Comparison of ENCODE assay signal across 19 cellular contexts in genomic region chr1:34268311-34269042, GRCh38.
DNase-seq lines count a peak whose midpoint lies in the region; ATAC-seq and TF ChIP-seq lines count a peak whose summit lies in the region.
"Had no signal": no experiment of that assay in that cellular context is flagged by ENCODE, and none has a peak within 500 bp of the region (broad histone marks: within the 10 kb centered on the region; RNA-seq: fewer than 3 reads in every experiment).

No MANE protein-coding gene starts in this region.

- H3K27me3 ChIP-seq in BJ (ENCODE audit: control insufficient read depth, insufficient read depth, low read length) (peaks cover 12% of the 10 kb centered on the region), body of pancreas (peaks cover 0 to 7% of the 10 kb centered on the region in 2 donors), Caco-2 (replicated peaks; ENCODE audit: control insufficient read depth, insufficient read depth, low read length) (no peaks in the 10 kb centered on the region; the same call in 1 of the 2 replicates), esophagus squamous epithelium (peaks cover 0 to 49% (median 0%) of the 10 kb centered on the region in 4 donors)

- H3K36me3 ChIP-seq in BJ (ENCODE audit: control insufficient read depth, insufficient read depth, low read length): no peaks in the 10 kb centered on the region
- no peaks in the 10 kb centered on the region for H3K36me3 ChIP-seq in body of pancreas (replicated peaks in 1 of 2; ENCODE audit: insufficient read depth in 1 of 2, low read depth in 2 of 2)
- H3K36me3 ChIP-seq in Caco-2 (ENCODE audit: control insufficient read depth, insufficient read depth, low read length): no peaks in the 10 kb centered on the region
- H3K36me3 ChIP-seq in esophagus squamous epithelium: no peaks in the 10 kb centered on the region
- H3K36me3 ChIP-seq: breast epithelium had no signal

- H3K4me1 ChIP-seq in body of pancreas (no peaks in the 10 kb centered on the region), Caco-2 (no peaks in the 10 kb centered on the region), esophagus squamous epithelium (no peaks in the 10 kb centered on the region)
- H3K4me1 ChIP-seq: breast epithelium had no signal

- WGBS in body of pancreas, 2 donors: 37 to 41% methylated on average over 5 to 6 of the region's 6 CpGs
- WGBS in esophagus squamous epithelium, 2 donors: 30 to 51% methylated on average over 5 of the region's 6 CpGs

- H3K9me3 Mint-ChIP-seq in Caco-2 (ENCODE audit: unreplicated experiment): no peaks in the 10 kb centered on the region
- H3K9me3 Mint-ChIP-seq: activated T-helper 17 cell treated with anti-CD3 and anti-CD28 coated beads, Interleukin-2, amount 50 U/mL, for 72 hours; nephron had no signal

- DNase-seq in BJ (ENCODE audit: low read depth) (peak; percentile 32), NAMALWA (ENCODE audit: low spot score) (peak; percentile 2), astrocyte of the spinal cord (ENCODE audit: low read depth, low spot score) (peak; percentile 74), nucleus accumbens (lab: John Stamatoyannopoulos, UW) (peak in 40 of 56 donors; percentile 5 to 86 (median 56)), body of pancreas (no peak), Caco-2 (no peak), esophagus squamous epithelium (lab: John Stamatoyannopoulos, UW) (no peak)
- DNase-seq: activated CD4-positive, alpha-beta T cell treated with anti-CD3 and anti-CD28 coated beads for 48 hours; NCI-H2171 treated with DMSO at 0.1 percent for 48 hours; PC-9; stimulated activated CD4-positive, alpha-beta T cell treated with anti-CD3 and anti-CD28 coated beads, Interleukin-4, amount 100 ng/mL, for 4 hours; T-cell had no signal

- TF ChIP-seq POLR2A in body of pancreas (IDR thresholded peaks at IDR 0.05): no peak
- TF ChIP-seq POLR2A in esophagus squamous epithelium (IDR thresholded peaks at IDR 0.05): no peak

- intact Hi-C loops in body of pancreas (cut with DNase I): no loop called here
- intact Hi-C loops in Caco-2 (cut with micrococcal nuclease; ENCODE audit: unreplicated experiment): no loop called here
- intact Hi-C loops in esophagus squamous epithelium (cut with DNase I): no loop called here

- no peaks in the 10 kb centered on the region for H3K36me3 Mint-ChIP-seq in Caco-2 (ENCODE audit: insufficient read depth, unreplicated experiment)
- H3K36me3 Mint-ChIP-seq: stimulated activated memory B cell treated with anti-CD40 and anti-IgM and Interleukin-4, amounts not matched to agents 10 μg/mL and 1 μg/mL and 100 μg/mL, for 72 hours; T-cell had no signal

- peaks cover 10% of the 10 kb centered on the region for H3K27me3 Mint-ChIP-seq in Caco-2 (ENCODE audit: insufficient read depth, unreplicated experiment)

- ATAC-seq in body of pancreas (no peak), GM18868 (IDR thresholded peaks at IDR 0.05; ENCODE audit: unreplicated experiment) (no peak)
- ATAC-seq: activated T-helper 17 cell treated with anti-CD3 and anti-CD28 coated beads, Interleukin-2, amount 50 U/mL, for 72 hours; left lobe of liver; sciatic nerve; stimulated activated memory B cell treated with anti-CD40 and anti-IgM and Interleukin-4, amounts not matched to agents 10 μg/mL and 1 μg/mL and 100 μg/mL, for 72 hours; T-cell had no signal

- H3K27ac ChIP-seq in body of pancreas (no peak overlapping the region), esophagus squamous epithelium (no peak overlapping the region)
- H3K27ac ChIP-seq: breast epithelium, PC-9 had no signal

- H3K9me3 ChIP-seq in body of pancreas: no peaks in the 10 kb centered on the region
- no peaks in the 10 kb centered on the region for H3K9me3 ChIP-seq in Caco-2
- no peaks in the 10 kb centered on the region for H3K9me3 ChIP-seq in esophagus squamous epithelium
- H3K9me3 ChIP-seq: breast epithelium had no signal

- H3K4me3 ChIP-seq in BJ (ENCODE audit: low read depth, low read length): no peak overlapping the region
- no peak overlapping the region for H3K4me3 ChIP-seq in astrocyte of the spinal cord (ENCODE audit: low read depth, low read length)
- no peak overlapping the region for H3K4me3 ChIP-seq in body of pancreas
- H3K4me3 ChIP-seq in Caco-2 (ENCODE audit: low read depth, low read length): no peak overlapping the region
- no peak overlapping the region for H3K4me3 ChIP-seq in esophagus squamous epithelium
- H3K4me3 ChIP-seq: breast epithelium, PC-9 had no signal

- in situ Hi-C loops in astrocyte of the spinal cord (cut with HindIII; ENCODE audit: low sequenced_read_pairs): no loop called here

- H3K4me1 Mint-ChIP-seq in Caco-2 (ENCODE audit: low read depth, unreplicated experiment): no peaks in the 10 kb centered on the region
- H3K4me1 Mint-ChIP-seq: activated T-helper 17 cell treated with anti-CD3 and anti-CD28 coated beads, Interleukin-2, amount 50 U/mL, for 72 hours; nephron; stimulated activated memory B cell treated with anti-CD40 and anti-IgM and Interleukin-4, amounts not matched to agents 10 μg/mL and 1 μg/mL and 100 μg/mL, for 72 hours; T-cell had no signal

- BruUV-seq in Caco-2 (replicated peaks; lab: Mats Ljungman, UMichigan): no TSS peak

- no peak overlapping the region for H3K27ac Mint-ChIP-seq in Caco-2 (ENCODE audit: unreplicated experiment)
- H3K27ac Mint-ChIP-seq: activated T-helper 17 cell treated with anti-CD3 and anti-CD28 coated beads, Interleukin-2, amount 50 U/mL, for 72 hours; nephron; stimulated activated memory B cell treated with anti-CD40 and anti-IgM and Interleukin-4, amounts not matched to agents 10 μg/mL and 1 μg/mL and 100 μg/mL, for 72 hours; T-cell had no signal

- POLR2A ChIA-PET in BJ (lab: Charles Lee): no interaction called here
- POLR2A ChIA-PET in Caco-2 (lab: Charles Lee): no interaction called here

- H3K4me3 Mint-ChIP-seq in Caco-2 (ENCODE audit: unreplicated experiment): no peak overlapping the region
- H3K4me3 Mint-ChIP-seq: activated T-helper 17 cell treated with anti-CD3 and anti-CD28 coated beads, Interleukin-2, amount 50 U/mL, for 72 hours; nephron; stimulated activated memory B cell treated with anti-CD40 and anti-IgM and Interleukin-4, amounts not matched to agents 10 μg/mL and 1 μg/mL and 100 μg/mL, for 72 hours; T-cell had no signal

- TF ChIP-seq CTCF in BJ (IDR thresholded peaks at IDR 0.05; ENCODE audit: insufficient read depth, low read depth, low read length) (no peak), astrocyte of the spinal cord (IDR thresholded peaks at IDR 0.05; ENCODE audit: low read depth, low read length) (no peak), body of pancreas (IDR thresholded peaks at IDR 0.05) (no peak), Caco-2 (IDR thresholded peaks at IDR 0.05; ENCODE audit: insufficient read depth in 1 of 2, low read depth in 1 of 2, low read length in 1 of 2, severe bottlenecking in 1 of 2, unreplicated experiment in 1 of 2) (no peak), esophagus squamous epithelium (IDR thresholded peaks at IDR 0.05) (no peak)

- CTCF ChIA-PET in BJ (lab: Yijun Ruan, JAX): no interaction called here
- CTCF ChIA-PET in Caco-2 (lab: Charles Lee): no interaction called here

Comparison
In these comparisons a context has a peak if more than half of its experiments do, and no peak if none do; other contexts are left out.
1. DNase-seq: peak in BJ (single experiment), NAMALWA (single experiment), astrocyte of the spinal cord (single experiment) and nucleus accumbens (40 of 56); none in body of pancreas (0 of 4), Caco-2 (0 of 2) and esophagus squamous epithelium (single experiment).